11 cellular contexts compared by ENCODE assay signal in the genomic region with DNA sequence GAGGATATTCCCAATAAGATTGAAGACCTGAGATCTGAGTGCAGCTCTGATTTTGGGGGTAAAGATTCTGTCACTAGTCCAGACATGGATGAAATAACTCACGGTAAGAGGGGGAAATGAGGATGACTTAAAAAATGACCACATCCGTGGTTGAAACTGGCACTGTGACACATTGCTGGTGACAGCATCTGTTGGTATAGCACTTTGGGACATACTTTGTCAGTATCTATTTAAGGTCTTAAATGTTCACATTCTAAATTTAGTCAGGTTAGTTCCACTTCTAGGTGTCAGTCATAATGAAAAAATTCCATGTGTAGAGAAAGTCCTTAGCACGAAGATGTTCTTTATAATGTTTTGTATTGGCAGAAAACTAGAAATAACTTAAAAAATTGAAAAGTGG.
A peak's percentile ranks its signal among the peaks of the same experiment; 100 is the strongest.
DNase-seq lines count a peak whose midpoint lies in the region; ATAC-seq and TF ChIP-seq lines count a peak whose summit lies in the region.
"Had no signal": no experiment of that assay in that cellular context is flagged by ENCODE, and none has a peak within 500 bp of the region (broad histone marks: within the 10 kb centered on the region; RNA-seq: fewer than 3 reads in every experiment).

No MANE protein-coding gene starts in this region.

- H3K9me3 Mint-ChIP-seq in activated CD8-positive, alpha-beta memory T cell treated with anti-CD3 and anti-CD28 coated beads, Interleukin-2, amount 10 ng/mL, durations not matched to agents 7 days and 5 days (ENCODE audit: low read depth), result no peaks in the 10 kb centered on the region

- H3K4me3 ChIP-seq in A673 (ENCODE audit: low read depth, low read length, poor library complexity, severe bottlenecking), result no peak overlapping the region
- H3K4me3 ChIP-seq: left lung, skin epidermis had no signal

- no TSS peak for BruUV-seq in A673 (replicated peaks; lab: Mats Ljungman, UMichigan)

- H3K27me3 Mint-ChIP-seq in activated CD8-positive, alpha-beta memory T cell treated with anti-CD3 and anti-CD28 coated beads, Interleukin-2, amount 10 ng/mL, durations not matched to agents 7 days and 5 days, result no peaks in the 10 kb centered on the region

- peak overlapping the region; percentile 56 for H3K27ac Mint-ChIP-seq in activated CD8-positive, alpha-beta memory T cell treated with anti-CD3 and anti-CD28 coated beads, Interleukin-2, amount 10 ng/mL, durations not matched to agents 7 days and 5 days

- peaks cover 19% of the 10 kb centered on the region for H3K4me1 Mint-ChIP-seq in activated CD8-positive, alpha-beta memory T cell treated with anti-CD3 and anti-CD28 coated beads, Interleukin-2, amount 10 ng/mL, durations not matched to agents 7 days and 5 days

- H3K4me1 ChIP-seq in A673 (ENCODE audit: insufficient read depth, low read length, poor library complexity, severe bottlenecking), result no peaks in the 10 kb centered on the region

- no peaks in the 10 kb centered on the region for H3K27me3 ChIP-seq in A673 (replicated peaks; ENCODE audit: insufficient read depth, low read depth, low read length, poor library complexity)
- H3K27me3 ChIP-seq: left lung had no signal

- intact Hi-C loops in A673 (cut with micrococcal nuclease; ENCODE audit: unreplicated experiment), result no loop called here

- no peak overlapping the region for H3K27ac ChIP-seq in A673 (ENCODE audit: low read depth, low read length, poor library complexity, severe bottlenecking)
- H3K27ac ChIP-seq: left lung, skin epidermis had no signal

- CTCF ChIA-PET in activated CD8-positive, alpha-beta memory T cell treated with anti-CD3 and anti-CD28 coated beads, Interleukin-2, amount 10 ng/mL, durations not matched to agents 7 days and 5 days (lab: Charles Lee), result interaction anchor here (0.7 to 1.0 kb wide), 2 partner anchors 26 to 71 kb away, joined by 3 to 4 read pairs; a partner anchor contains a TSS
- CTCF ChIA-PET in A673 (lab: Charles Lee), result no interaction called here

- peaks cover 44% of the 10 kb centered on the region for H3K36me3 ChIP-seq in A673 (ENCODE audit: insufficient read depth, low read length, poor library complexity, severe bottlenecking)

- no peak for TF ChIP-seq CTCF in A673 (conservative IDR thresholded peaks at IDR 0.05; ENCODE audit: low read depth, low read length)

- ATAC-seq in activated CD8-positive, alpha-beta memory T cell treated with anti-CD3 and anti-CD28 coated beads, Interleukin-2, amount 10 ng/mL, durations not matched to agents 7 days and 5 days, result peak; percentile 92
- peak; percentile 48 for ATAC-seq in HG02623 (IDR thresholded peaks at IDR 0.05; ENCODE audit: unreplicated experiment)
- ATAC-seq: left lung had no signal

- DNase-seq in activated CD8-positive, alpha-beta memory T cell treated with anti-CD3 and anti-CD28 coated beads, Interleukin-2, amount 10 ng/mL, durations not matched to agents 7 days and 5 days, result peak; percentile 72
- DNase-seq in activated CD8-positive, alpha-beta memory T cell treated with anti-CD3 and anti-CD28 coated beads, Interleukin-2, amount 50 U/mL, for 4 hours, result no peak
- DNase-seq in SIG-M5 (lab: John Stamatoyannopoulos, UW), result peak; percentile 0
- peak; percentile 10 for DNase-seq in stimulated activated CD8-positive, alpha-beta memory T cell treated with anti-CD3 and anti-CD28 coated beads, Interleukin-12 subunit alpha, Interleukin-12 subunit beta, amount 100 ng/mL, for 24 hours (ENCODE audit: extremely low read depth)
- no peak for DNase-seq in NCI-H82 (lab: John Stamatoyannopoulos, UW)
- DNase-seq in NCI-H2196 (lab: John Stamatoyannopoulos, UW; ENCODE audit: unreplicated experiment), result no peak
- DNase-seq in A673 (ENCODE audit: low spot score), result no peak
- DNase-seq: activated gamma-delta T cell treated with Interleukin-2 at 50 U/mL for 16 hours, left lung had no signal

- H3K36me3 Mint-ChIP-seq in activated CD8-positive, alpha-beta memory T cell treated with anti-CD3 and anti-CD28 coated beads, Interleukin-2, amount 10 ng/mL, durations not matched to agents 7 days and 5 days, result peaks cover 45% of the 10 kb centered on the region

- no peaks in the 10 kb centered on the region for H3K9me3 ChIP-seq in A673 (ENCODE audit: low read depth, low read length, poor library complexity, severe bottlenecking)
- H3K9me3 ChIP-seq: left lung had no signal

- POLR2A ChIA-PET in A673 (lab: Charles Lee; ENCODE audit: low non-redundant PET), result no interaction called here

- no peak overlapping the region for H3K4me3 Mint-ChIP-seq in activated CD8-positive, alpha-beta memory T cell treated with anti-CD3 and anti-CD28 coated beads, Interleukin-2, amount 10 ng/mL, durations not matched to agents 7 days and 5 days

Comparison
In these comparisons a context has a peak if more than half of its experiments do, and no peak if none do; other contexts are left out.
1. DNase-seq: peak in activated CD8-positive, alpha-beta memory T cell treated with anti-CD3 and anti-CD28 coated beads, Interleukin-2, amount 10 ng/mL, durations not matched to agents 7 days and 5 days (single experiment), SIG-M5 (single experiment) and stimulated activated CD8-positive, alpha-beta memory T cell treated with anti-CD3 and anti-CD28 coated beads, Interleukin-12 subunit alpha, Interleukin-12 subunit beta, amount 100 ng/mL, for 24 hours (single experiment); none in activated CD8-positive, alpha-beta memory T cell treated with anti-CD3 and anti-CD28 coated beads, Interleukin-2, amount 50 U/mL, for 4 hours (single experiment), NCI-H82 (single experiment), NCI-H2196 (single experiment) and A673 (single experiment).